In genomic region chr3:136862611-136862951, GRCh38 we compare ENCODE assay signal across 8 cellular contexts. TPM values are rescaled to one million over a fixed set of nuclear protein-coding genes. Genes with fewer than 3 reads are reported as not detected.
A peak's percentile ranks its signal among the peaks of the same experiment; 100 is the strongest.
DNase-seq lines count a peak whose midpoint lies in the region; ATAC-seq and TF ChIP-seq lines count a peak whose summit lies in the region.

No MANE protein-coding gene starts in this region.

- peak overlapping the region; percentile 91 for H3K27ac ChIP-seq in CD4-positive, alpha-beta memory T cell (ENCODE audit: low read depth, low read length)
- H3K27ac ChIP-seq in OCI-LY7 (ENCODE audit: low read depth, low read length, poor library complexity, severe bottlenecking) (peak overlapping the region; percentile 91), heart left ventricle (peak overlapping the region; percentile 72 to 95 (median 90))

- POLR2A ChIA-PET in CD4-positive, alpha-beta memory T cell (lab: Charles Lee; ENCODE audit: partially characterized antibody), result interaction anchor here (0.6 to 5.3 kb wide), 29 partner anchors 8 to 673 kb away, joined by 3 to 143 read pairs (median 6); partner anchors contain the start of genes MSL2 and STAG1
- POLR2A ChIA-PET in OCI-LY7 (lab: Charles Lee), result interaction anchor here (0.5 to 3.6 kb wide), 17 partner anchors 11 to 478 kb away, joined by 3 to 35 read pairs (median 4); partner anchors contain the start of gene IL20RB
- POLR2A ChIA-PET in activated naive CD8-positive, alpha-beta T cell treated with anti-CD3 and anti-CD28 coated beads, Interleukin-2, amount 10 ng/mL, durations not matched to agents 7 days and 5 days (lab: Charles Lee), result interaction anchor here (0.9 to 4.4 kb wide), 12 partner anchors 8 to 666 kb away, joined by 3 to 61 read pairs (median 5); partner anchors contain the start of genes MSL2 and STAG1

- peaks cover 70% of the 10 kb centered on the region for H3K79me2 ChIP-seq in OCI-LY7 (ENCODE audit: insufficient read depth, low read depth, low read length)

- H3K9me3 ChIP-seq in CD4-positive, alpha-beta memory T cell (ENCODE audit: control insufficient read depth in 1 of 2, low read length in 2 of 2), result no peaks in the 10 kb centered on the region
- H3K9me3 ChIP-seq in OCI-LY7 (ENCODE audit: low read length), result peaks cover 2% of the 10 kb centered on the region; the same call in 1 of the 2 replicates
- no peaks in the 10 kb centered on the region for H3K9me3 ChIP-seq in heart left ventricle

- peaks cover 8% of the 10 kb centered on the region for H4K20me1 ChIP-seq in OCI-LY7 (ENCODE audit: insufficient read depth, low read length)

- peak overlapping the region; percentile 100 for H3K4me2 ChIP-seq in OCI-LY7 (ENCODE audit: low read length)

- H3K36me3 Mint-ChIP-seq in CD4-positive, alpha-beta memory T cell, result peaks cover 12 to 36% of the 10 kb centered on the region in 2 donors
- peaks cover 24% of the 10 kb centered on the region for H3K36me3 Mint-ChIP-seq in activated naive CD8-positive, alpha-beta T cell treated with anti-CD3 and anti-CD28 coated beads, Interleukin-2, amount 10 ng/mL, durations not matched to agents 7 days and 5 days

- peak overlapping the region; percentile 80 to 99 (median 96) for H3K4me3 Mint-ChIP-seq in CD4-positive, alpha-beta memory T cell
- peak overlapping the region; percentile 97 for H3K4me3 Mint-ChIP-seq in activated naive CD8-positive, alpha-beta T cell treated with anti-CD3 and anti-CD28 coated beads, Interleukin-2, amount 10 ng/mL, durations not matched to agents 7 days and 5 days

- no TSS peak for BruUV-seq in OCI-LY7 (replicated peaks; lab: Mats Ljungman, UMichigan)

- no peaks in the 10 kb centered on the region for H3K27me3 Mint-ChIP-seq in CD4-positive, alpha-beta memory T cell
- no peaks in the 10 kb centered on the region for H3K27me3 Mint-ChIP-seq in activated naive CD8-positive, alpha-beta T cell treated with anti-CD3 and anti-CD28 coated beads, Interleukin-2, amount 10 ng/mL, durations not matched to agents 7 days and 5 days

- H3K27ac Mint-ChIP-seq in CD4-positive, alpha-beta memory T cell, result peak overlapping the region; percentile 98 to 99 (median 98)
- peak overlapping the region; percentile 97 for H3K27ac Mint-ChIP-seq in activated naive CD8-positive, alpha-beta T cell treated with anti-CD3 and anti-CD28 coated beads, Interleukin-2, amount 10 ng/mL, durations not matched to agents 7 days and 5 days

- H3K36me3 ChIP-seq in CD4-positive, alpha-beta memory T cell (ENCODE audit: insufficient read depth, low read length), result no peaks in the 10 kb centered on the region
- H3K36me3 ChIP-seq in OCI-LY7 (ENCODE audit: insufficient read depth, low read length), result peaks cover 28% of the 10 kb centered on the region
- H3K36me3 ChIP-seq in heart left ventricle, result peaks cover 0 to 2% (median 0%) of the 10 kb centered on the region in 9 donors

- DNase-seq in CD4-positive, alpha-beta memory T cell, result peak in 1 of 5 donors; percentile 69
- DNase-seq in OCI-LY7 (ENCODE audit: low spot score), result peak; percentile 68
- DNase-seq in activated naive CD8-positive, alpha-beta T cell treated with anti-CD3 and anti-CD28 coated beads, Interleukin-2, amount 10 ng/mL, durations not matched to agents 7 days and 5 days, result no peak
- DNase-seq in heart left ventricle, result peak in 4 of 5 donors; percentile 46 to 74 (median 60)
- peak; percentile 83 for DNase-seq in posterior vena cava (ENCODE audit: low spot score)
- DNase-seq in DMS114 treated with DMSO at 0.1 percent for 48 hours (lab: John Stamatoyannopoulos, UW; ENCODE audit: unreplicated experiment), result no peak

- H3K4me1 ChIP-seq in CD4-positive, alpha-beta memory T cell (ENCODE audit: insufficient read depth, low read length), result peaks cover 52% of the 10 kb centered on the region
- H3K4me1 ChIP-seq in OCI-LY7 (ENCODE audit: insufficient read depth, low read length, poor library complexity, severe bottlenecking) (peaks cover 47% of the 10 kb centered on the region), heart left ventricle (peaks cover 0 to 45% (median 22%) of the 10 kb centered on the region in 12 donors)

- no peaks in the 10 kb centered on the region for H3K9me3 Mint-ChIP-seq in CD4-positive, alpha-beta memory T cell
- H3K9me3 Mint-ChIP-seq in activated naive CD8-positive, alpha-beta T cell treated with anti-CD3 and anti-CD28 coated beads, Interleukin-2, amount 10 ng/mL, durations not matched to agents 7 days and 5 days, result no peaks in the 10 kb centered on the region

- peaks cover 41 to 78% (median 57%) of the 10 kb centered on the region in 4 donors for H3K4me1 Mint-ChIP-seq in CD4-positive, alpha-beta memory T cell
- H3K4me1 Mint-ChIP-seq in activated naive CD8-positive, alpha-beta T cell treated with anti-CD3 and anti-CD28 coated beads, Interleukin-2, amount 10 ng/mL, durations not matched to agents 7 days and 5 days, result peaks cover 43% of the 10 kb centered on the region

- TF ChIP-seq CTCF in OCI-LY7 (conservative IDR thresholded peaks at IDR 0.05; ENCODE audit: low read length), result 0 out of 2 replicates have a peak, but pooled peaks have one; percentile 37
- no peak for TF ChIP-seq CTCF in heart left ventricle (IDR thresholded peaks at IDR 0.05)

- CTCF ChIA-PET in CD4-positive, alpha-beta memory T cell (lab: Charles Lee; ENCODE audit: partially characterized antibody), result interaction anchor here (0.7 to 6.9 kb wide), 18 partner anchors 11 to 470 kb away, joined by 3 to 80 read pairs (median 5); partner anchors contain the start of gene STAG1
- CTCF ChIA-PET in OCI-LY7 (lab: Charles Lee; ENCODE audit: unreplicated experiment), result interaction anchor here (1.5 to 1.6 kb wide), 2 partner anchors 22 to 110 kb away, joined by 6 to 7 read pairs; partner anchors contain the start of gene STAG1

- H3K9me2 ChIP-seq in OCI-LY7 (ENCODE audit: insufficient read depth, low read length), result no peaks in the 10 kb centered on the region

- H3K27me3 ChIP-seq in CD4-positive, alpha-beta memory T cell (ENCODE audit: insufficient read depth, low read length), result no peaks in the 10 kb centered on the region
- no peaks in the 10 kb centered on the region for H3K27me3 ChIP-seq in heart left ventricle

- H3K4me3 ChIP-seq in CD4-positive, alpha-beta memory T cell (ENCODE audit: low read length in 2 of 2), result peak overlapping the region; percentile 74 to 89
- H3K4me3 ChIP-seq in OCI-LY7 (ENCODE audit: low read depth, low read length, poor library complexity, severe bottlenecking) (peak overlapping the region; percentile 84), heart left ventricle (peak overlapping the region; percentile 61 to 95 (median 83))

- peak overlapping the region; percentile 78 for H2AFZ ChIP-seq in OCI-LY7 (ENCODE audit: low read length)

- ATAC-seq in GM19438 (IDR thresholded peaks at IDR 0.05; ENCODE audit: low read depth, unreplicated experiment) (peak; percentile 24), HG03571 (IDR thresholded peaks at IDR 0.05; ENCODE audit: unreplicated experiment) (peak; percentile 13), heart left ventricle (peak in 3 of 4 donors; percentile 36 to 62 (median 54))
- ATAC-seq in activated naive CD8-positive, alpha-beta T cell treated with anti-CD3 and anti-CD28 coated beads, Interleukin-2, amount 10 ng/mL, durations not matched to agents 7 days and 5 days (ENCODE audit: low read depth), result no peak

- intact Hi-C loops in CD4-positive, alpha-beta memory T cell (cut with micrococcal nuclease), result loop anchor here (1.0 to 5.0 kb wide), 7 partner anchors 18 to 666 kb away; partner anchors contain the start of genes MSL2 and STAG1
- intact Hi-C loops in OCI-LY7 (cut with micrococcal nuclease; ENCODE audit: unreplicated experiment) (loop anchor here (1.0 to 10.0 kb wide), 7 partner anchors 22 to 788 kb away; partner anchors contain the start of genes MSL2 and STAG1), heart left ventricle (cut with DNase I) (loop anchor here in 6 of 10 donors (1.0 to 10.0 kb wide), 11 partner anchors 45 to 152 kb away; partner anchors contain the start of genes STAG1 (in 6 of the 6) and SLC35G2 (in 4 of the 6)), posterior vena cava (cut with DNase I) (loop anchor here in 1 of 2 donors (5.0 kb wide), 1 partner anchor 895 kb away; the partner anchor contains the start of gene PPP2R3A)

- TF ChIP-seq POLR2A in heart left ventricle (IDR thresholded peaks at IDR 0.05), result no peak

- 0 to 1% (median 0%) methylated on average over 25 to 29 of the region's 29 CpGs for WGBS in heart left ventricle, 4 donors

RNA-seq across cellular contexts. Expression of gene NCK1, which starts 0.6 kb away (rescaled TPM):
- total RNA-seq in CD4-positive, alpha-beta memory T cell, result 10 to 100 TPM; 61.2 to 68.4 TPM
- 10 to 100 TPM; 40.3 to 62.1 TPM for polyA plus RNA-seq in CD4-positive, alpha-beta memory T cell
- 24.9 and 35.2 TPM in 2 replicates for total RNA-seq in OCI-LY7 (2014; rRNA removed; shearing (Covaris generic))
- total RNA-seq in OCI-LY7 (2022) (38.1 and 46.2 TPM in 2 replicates), heart left ventricle (10 to 100 TPM; 18.7 to 36.0 (median 23.4) TPM), posterior vena cava (10 to 100 TPM; 27.2 to 32.4 TPM)
- total RNA-seq in activated naive CD8-positive, alpha-beta T cell treated with anti-CD3 and anti-CD28 coated beads, Interleukin-2, amount 10 ng/mL, durations not matched to agents 7 days and 5 days, result 10 to 100 TPM; 37.2 to 42.2 TPM
- polyA plus RNA-seq in heart left ventricle, result 10 to 100 TPM in 1 of 2 donors, 1 to 10 TPM in 1; 6.5 to 18.6 TPM

RNA-seq across cellular contexts. Expression of gene SLC35G2, which starts 43.7 kb away (rescaled TPM):
- under 1 TPM; 0.17 to 0.42 TPM for total RNA-seq in CD4-positive, alpha-beta memory T cell
- under 1 TPM; 0.26 to 0.38 TPM for polyA plus RNA-seq in CD4-positive, alpha-beta memory T cell
- 0.13 TPM in 1 of 2 replicates, not detected in the other for total RNA-seq in OCI-LY7 (2014; rRNA removed; shearing (Covaris generic))
- total RNA-seq in OCI-LY7 (2022), result 0.40 and 0.59 TPM in 2 replicates
- total RNA-seq in activated naive CD8-positive, alpha-beta T cell treated with anti-CD3 and anti-CD28 coated beads, Interleukin-2, amount 10 ng/mL, durations not matched to agents 7 days and 5 days, result under 1 TPM; 0.19 to 0.28 TPM
- total RNA-seq in heart left ventricle, result 1 to 10 TPM; 1.0 to 5.3 (median 3.6) TPM
- 1 to 10 TPM; 2.5 to 3.2 TPM for polyA plus RNA-seq in heart left ventricle
- total RNA-seq in posterior vena cava, result 1 to 10 TPM; 6.9 to 7.3 TPM

Comparison
In these comparisons a context has a peak if more than half of its experiments do, and no peak if none do; other contexts are left out.
1. DNase-seq: peak in OCI-LY7 (single experiment), heart left ventricle (4 of 5) and posterior vena cava (single experiment); none in activated naive CD8-positive, alpha-beta T cell treated with anti-CD3 and anti-CD28 coated beads, Interleukin-2, amount 10 ng/mL, durations not matched to agents 7 days and 5 days (single experiment) and DMS114 treated with DMSO at 0.1 percent for 48 hours (single experiment).
2. Peak in every context shown above with its lines, with median percentiles within 50 percentile points of each other: H3K27ac ChIP-seq and H3K4me3 ChIP-seq.